ENCODE assay signal across 8 cellular contexts in the genomic region with DNA sequence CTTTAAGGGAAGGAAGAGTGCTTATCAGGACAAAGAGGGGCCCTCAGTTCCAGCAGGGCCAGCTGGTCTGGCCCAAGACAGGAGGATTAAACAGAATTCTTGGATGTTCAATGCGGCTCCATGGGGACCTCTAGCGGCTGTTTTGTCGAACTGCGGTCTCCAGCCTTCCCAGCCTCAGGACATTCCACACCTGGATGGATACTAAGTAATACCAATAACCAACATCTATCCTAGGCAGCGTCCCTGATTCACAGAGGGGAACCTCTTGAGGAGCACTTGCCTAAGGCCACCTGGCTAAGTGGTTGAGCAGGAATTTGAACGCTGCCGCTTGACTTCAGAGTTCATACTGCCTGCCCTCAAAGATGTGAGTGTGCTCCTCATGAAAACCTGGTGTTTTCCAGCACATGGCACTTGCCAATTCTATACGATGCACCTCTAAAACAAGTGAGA. TPM values are rescaled to one million over a fixed set of nuclear protein-coding genes. Genes with fewer than 3 reads are reported as not detected.
DNase-seq lines count a peak whose midpoint lies in the region; ATAC-seq, FAIRE-seq and TF ChIP-seq lines count a peak whose summit lies in the region.

No MANE protein-coding gene starts in this region.

- TF ChIP-seq CTCF in WTC11 (IDR thresholded peaks at IDR 0.05) (peak; percentile 83), kidney (IDR thresholded peaks at IDR 0.05; ENCODE audit: borderline replicate concordance, extremely low read depth, insufficient read depth) (peak; percentile 79)

- CTCF ChIA-PET in WTC11 (lab: Charles Lee), result interaction anchor here (0.6 to 3.2 kb wide), 40 partner anchors 9 to 623 kb away, joined by 3 to 33 read pairs (median 4); a partner anchor contains a TSS

- no peak overlapping the region for H3K4me3 ChIP-seq in kidney (ENCODE audit: low read length in 2 of 2)

- H3K36me3 Mint-ChIP-seq in WTC11, result no peaks in the 10 kb centered on the region

- H3K9me3 ChIP-seq in kidney (ENCODE audit: control insufficient read depth in 1 of 2, low read length in 2 of 2), result no peaks in the 10 kb centered on the region

- intact Hi-C loops in kidney (cut with DNase I), result no loop called here

- FAIRE-seq in kidney (lab: Jason Lieb, UNC), result no peak

- H3K4me3 Mint-ChIP-seq in WTC11, result no peak overlapping the region

- peak overlapping the region in 1 of 2 donors; percentile 1 for H3K9ac ChIP-seq in kidney (ENCODE audit: low read length in 2 of 2)

- peaks cover 0 to 3% of the 10 kb centered on the region in 2 donors for H3K4me1 ChIP-seq in kidney (ENCODE audit: control insufficient read depth in 1 of 2, insufficient read depth in 1 of 2, low read depth in 1 of 2, low read length in 2 of 2)

- H3K27ac Mint-ChIP-seq in WTC11, result no peak overlapping the region

- peaks cover 9% of the 10 kb centered on the region for H3K4me1 Mint-ChIP-seq in WTC11

- no peaks in the 10 kb centered on the region for H3K36me3 ChIP-seq in kidney (ENCODE audit: control insufficient read depth in 1 of 2, insufficient read depth in 2 of 2, low read length in 2 of 2)

- DNase-seq in DMS79 treated with DMSO at 0.1 percent for 48 hours (lab: John Stamatoyannopoulos, UW), result peak; percentile 71
- DNase-seq in NCI-H2171 treated with DMSO at 0.1 percent for 48 hours (lab: John Stamatoyannopoulos, UW), result peak; percentile 61
- peak; percentile 86 for DNase-seq in WTC11 (ENCODE audit: low spot score)
- peak; percentile 50 for DNase-seq in central memory CD4-positive, alpha-beta T cell
- DNase-seq in kidney, result no peak
- DNase-seq in stimulated activated CD4-positive, alpha-beta T cell treated with anti-CD3 and anti-CD28 coated beads, Interleukin-2, amount 100 ng/mL, for 4 hours (ENCODE audit: low read depth), result peak; percentile 31

- peak overlapping the region in 1 of 2 donors; percentile 59 for H3K27ac ChIP-seq in kidney (ENCODE audit: low read depth in 2 of 2, low read length in 2 of 2)

- no peaks in the 10 kb centered on the region for H3K9me3 Mint-ChIP-seq in WTC11

- ATAC-seq in HG02642 (IDR thresholded peaks at IDR 0.05; ENCODE audit: poor library complexity, unreplicated experiment) (peak; percentile 65), WTC11 (peak; percentile 89), GM18519 (IDR thresholded peaks at IDR 0.05; ENCODE audit: low FRiP score, unreplicated experiment) (no peak)

- H3K27me3 Mint-ChIP-seq in WTC11 (ENCODE audit: low read depth), result no peaks in the 10 kb centered on the region

- POLR2A ChIA-PET in WTC11 (lab: Charles Lee), result interaction anchor here (0.6 kb wide), 1 partner anchor 706 kb away, joined by 3 read pairs; no protein-coding TSS in a partner anchor

TF ChIP-seq in WTC11, 78 proteins besides CTCF, POLR2A, EP300 and RAD21:
- TF ChIP-seq, protein P1, sequence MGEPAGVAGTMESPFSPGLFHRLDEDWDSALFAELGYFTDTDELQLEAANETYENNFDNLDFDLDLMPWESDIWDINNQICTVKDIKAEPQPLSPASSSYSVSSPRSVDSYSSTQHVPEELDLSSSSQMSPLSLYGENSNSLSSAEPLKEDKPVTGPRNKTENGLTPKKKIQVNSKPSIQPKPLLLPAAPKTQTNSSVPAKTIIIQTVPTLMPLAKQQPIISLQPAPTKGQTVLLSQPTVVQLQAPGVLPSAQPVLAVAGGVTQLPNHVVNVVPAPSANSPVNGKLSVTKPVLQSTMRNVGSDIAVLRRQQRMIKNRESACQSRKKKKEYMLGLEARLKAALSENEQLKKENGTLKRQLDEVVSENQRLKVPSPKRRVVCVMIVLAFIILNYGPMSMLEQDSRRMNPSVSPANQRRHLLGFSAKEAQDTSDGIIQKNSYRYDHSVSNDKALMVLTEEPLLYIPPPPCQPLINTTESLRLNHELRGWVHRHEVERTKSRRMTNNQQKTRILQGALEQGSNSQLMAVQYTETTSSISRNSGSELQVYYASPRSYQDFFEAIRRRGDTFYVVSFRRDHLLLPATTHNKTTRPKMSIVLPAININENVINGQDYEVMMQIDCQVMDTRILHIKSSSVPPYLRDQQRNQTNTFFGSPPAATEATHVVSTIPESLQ (CRISPR knock-in tag; IDR thresholded peaks at IDR 0.05), result no peak
- TF ChIP-seq, protein P2, sequence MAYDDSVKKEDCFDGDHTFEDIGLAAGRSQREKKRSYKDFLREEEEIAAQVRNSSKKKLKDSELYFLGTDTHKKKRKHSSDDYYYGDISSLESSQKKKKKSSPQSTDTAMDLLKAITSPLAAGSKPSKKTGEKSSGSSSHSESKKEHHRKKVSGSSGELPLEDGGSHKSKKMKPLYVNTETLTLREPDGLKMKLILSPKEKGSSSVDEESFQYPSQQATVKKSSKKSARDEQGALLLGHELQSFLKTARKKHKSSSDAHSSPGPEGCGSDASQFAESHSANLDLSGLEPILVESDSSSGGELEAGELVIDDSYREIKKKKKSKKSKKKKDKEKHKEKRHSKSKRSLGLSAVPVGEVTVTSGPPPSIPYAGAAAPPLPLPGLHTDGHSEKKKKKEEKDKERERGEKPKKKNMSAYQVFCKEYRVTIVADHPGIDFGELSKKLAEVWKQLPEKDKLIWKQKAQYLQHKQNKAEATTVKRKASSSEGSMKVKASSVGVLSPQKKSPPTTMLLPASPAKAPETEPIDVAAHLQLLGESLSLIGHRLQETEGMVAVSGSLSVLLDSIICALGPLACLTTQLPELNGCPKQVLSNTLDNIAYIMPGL (CRISPR knock-in tag; IDR thresholded peaks at IDR 0.05), result peak; percentile 29; the same call in 1 of the 2 replicates
- no peak for TF ChIP-seq SMAD4 (CRISPR knock-in tag; IDR thresholded peaks at IDR 0.05)
- TF ChIP-seq ZNF121 (CRISPR knock-in tag; IDR thresholded peaks at IDR 0.05), result no peak

RNA-seq across cellular contexts. Expression of a gene that starts 15.5 kb away (rescaled TPM):
- total RNA-seq in WTC11 (2021) (1.0 to 1.8 TPM (median 1.8 TPM) in 3 replicates), kidney (7.7 TPM)
- polyA plus RNA-seq in kidney (ENCODE audit: insufficient read depth, low read depth, low replicate concordance), result 1.8 TPM

RNA-seq across cellular contexts. Expression of a gene that starts 19.7 kb away (rescaled TPM):
- total RNA-seq in WTC11 (2021) (21.0 to 24.7 TPM (median 21.7 TPM) in 3 replicates), kidney (91.2 TPM)
- polyA plus RNA-seq in kidney (ENCODE audit: insufficient read depth, low read depth, low replicate concordance), result 115 TPM
